In genomic region chr11:66003291-66003690, GRCh38 we compare ENCODE assay signal across 8 cellular contexts. TPM values are rescaled to one million over a fixed set of nuclear protein-coding genes. Genes with fewer than 3 reads are reported as not detected.
A peak's percentile ranks its signal among the peaks of the same experiment; 100 is the strongest.
DNase-seq lines count a peak whose midpoint lies in the region; ATAC-seq and TF ChIP-seq lines count a peak whose summit lies in the region.

No MANE protein-coding gene starts in this region.

- WGBS in right lobe of liver (ENCODE audit: insufficient coverage, low coverage, low lambda C conversion rate, missing lambda C conversion rate) = 41% methylated on average over 3 of the region's 6 CpGs
- 82 to 85% methylated on average over 6 of the region's 6 CpGs for WGBS in tibial nerve, 2 donors

- H3K27me3 ChIP-seq in right lobe of liver = no peaks in the 10 kb centered on the region
- no peaks in the 10 kb centered on the region for H3K27me3 ChIP-seq in tibial nerve

- peak overlapping the region; percentile 99 for H3K4me3 Mint-ChIP-seq in activated naive CD4-positive, alpha-beta T cell treated with anti-CD3 and anti-CD28 coated beads for 36 hours

- DNase-seq in activated naive CD4-positive, alpha-beta T cell treated with anti-CD3 and anti-CD28 coated beads for 36 hours = no peak
- DNase-seq in activated naive CD4-positive, alpha-beta T cell treated with Interleukin-2 at 50 U/mL for 16 hours = no peak
- DNase-seq in right lobe of liver = no peak
- no peak for DNase-seq in tibial nerve (ENCODE audit: low spot score in 2 of 2)
- DNase-seq in NCI-H524 (lab: John Stamatoyannopoulos, UW) = no peak
- no peak for DNase-seq in EL

- intact Hi-C loops in activated naive CD4-positive, alpha-beta T cell treated with anti-CD3 and anti-CD28 coated beads for 36 hours (cut with micrococcal nuclease) = loop anchor here (2.0 to 5.0 kb wide), 4 partner anchors 50 to 431 kb away; partner anchors contain the start of genes FAM89B, KAT5, SF3B2 and ZNRD2
- intact Hi-C loops in right lobe of liver (cut with DNase I) = no loop called here

- peaks cover 43% of the 10 kb centered on the region for H3K36me3 Mint-ChIP-seq in activated naive CD4-positive, alpha-beta T cell treated with anti-CD3 and anti-CD28 coated beads for 36 hours (ENCODE audit: low read depth)

- TF ChIP-seq EP300 in tibial nerve (IDR thresholded peaks at IDR 0.05) = no peak

- peaks cover 9 to 32% (median 18%) of the 10 kb centered on the region in 4 donors for H3K36me3 ChIP-seq in right lobe of liver
- peaks cover 0 to 41% (median 12%) of the 10 kb centered on the region in 3 donors for H3K36me3 ChIP-seq in tibial nerve

- no peak for TF ChIP-seq POLR2A in right lobe of liver (IDR thresholded peaks at IDR 0.05)
- no peak for TF ChIP-seq POLR2A in tibial nerve (IDR thresholded peaks at IDR 0.05)

- H3K9me3 Mint-ChIP-seq in activated naive CD4-positive, alpha-beta T cell treated with anti-CD3 and anti-CD28 coated beads for 36 hours = no peaks in the 10 kb centered on the region

- H3K9me3 ChIP-seq in right lobe of liver (no peaks in the 10 kb centered on the region), tibial nerve (no peaks in the 10 kb centered on the region)

- peaks cover 0 to 11% (median 3%) of the 10 kb centered on the region in 4 donors for H3K4me1 ChIP-seq in right lobe of liver
- H3K4me1 ChIP-seq in tibial nerve = peaks cover 0 to 29% (median 16%) of the 10 kb centered on the region in 4 donors

- peak overlapping the region; percentile 99 for H3K27ac Mint-ChIP-seq in activated naive CD4-positive, alpha-beta T cell treated with anti-CD3 and anti-CD28 coated beads for 36 hours

- peak overlapping the region; percentile 77 to 88 (median 83) for H3K4me3 ChIP-seq in right lobe of liver
- H3K4me3 ChIP-seq in tibial nerve = peak overlapping the region; percentile 68 to 83 (median 75)

- CTCF ChIA-PET in activated naive CD4-positive, alpha-beta T cell treated with anti-CD3 and anti-CD28 coated beads for 36 hours (lab: Charles Lee) = interaction anchor here (0.7 to 1.5 kb wide), 4 partner anchors 18 to 104 kb away, joined by 3 to 6 read pairs (median 4); no protein-coding TSS in a partner anchor

- TF ChIP-seq CTCF in right lobe of liver (IDR thresholded peaks at IDR 0.05) (no peak), tibial nerve (IDR thresholded peaks at IDR 0.05) (no peak)

- H3K27me3 Mint-ChIP-seq in activated naive CD4-positive, alpha-beta T cell treated with anti-CD3 and anti-CD28 coated beads for 36 hours (ENCODE audit: low read depth) = no peaks in the 10 kb centered on the region

- H3K4me1 Mint-ChIP-seq in activated naive CD4-positive, alpha-beta T cell treated with anti-CD3 and anti-CD28 coated beads for 36 hours (ENCODE audit: low read depth) = peaks cover 38% of the 10 kb centered on the region

- ATAC-seq in right lobe of liver = no peak
- no peak for ATAC-seq in GM18867 (IDR thresholded peaks at IDR 0.05; ENCODE audit: unreplicated experiment)

- peak overlapping the region; percentile 98 for H3K27ac ChIP-seq in angular gyrus (ENCODE audit: low read depth, low read length)
- H3K27ac ChIP-seq in right lobe of liver = peak overlapping the region in 2 of 3 donors; percentile 94 to 96
- peak overlapping the region in 3 of 4 donors; percentile 89 to 96 (median 91) for H3K27ac ChIP-seq in tibial nerve

RNA-seq across cellular contexts. Expression of gene BANF1, which starts 1.0 kb away (rescaled TPM):
- 100 to 1,000 TPM; 347 to 369 TPM for total RNA-seq in activated naive CD4-positive, alpha-beta T cell treated with anti-CD3 and anti-CD28 coated beads for 36 hours
- total RNA-seq in right lobe of liver (10 to 100 TPM; 30.2 to 96.9 (median 72.0) TPM), tibial nerve (10 to 100 TPM; 23.9 to 68.9 (median 51.0) TPM)

RNA-seq across cellular contexts. Expression of gene EIF1AD, which starts 1.3 kb away (rescaled TPM):
- total RNA-seq in activated naive CD4-positive, alpha-beta T cell treated with anti-CD3 and anti-CD28 coated beads for 36 hours = 10 to 100 TPM; 31.2 to 31.7 TPM
- total RNA-seq in right lobe of liver (10 to 100 TPM; 11.5 to 22.1 (median 13.1) TPM), tibial nerve (10 to 100 TPM; 27.0 to 40.6 (median 29.5) TPM)

RNA-seq across cellular contexts. Expression of gene CST6, which starts 8.5 kb away (rescaled TPM):
- total RNA-seq in activated naive CD4-positive, alpha-beta T cell treated with anti-CD3 and anti-CD28 coated beads for 36 hours = not detected
- total RNA-seq in right lobe of liver (not detected), tibial nerve (1 to 10 TPM in 1 of 4 donors, not detected in 3; 1.2 TPM)

RNA-seq across cellular contexts. Expression of gene CATSPER1, which starts 23.0 kb away (rescaled TPM):
- not detected for total RNA-seq in activated naive CD4-positive, alpha-beta T cell treated with anti-CD3 and anti-CD28 coated beads for 36 hours
- total RNA-seq in right lobe of liver (not detected), tibial nerve (under 1 TPM in 1 of 4 donors, not detected in 3; 0.87 TPM)

RNA-seq across cellular contexts. Expression of gene SART1, which starts 41.8 kb away (rescaled TPM):
- 10 to 100 TPM; 50.1 to 59.9 TPM for total RNA-seq in activated naive CD4-positive, alpha-beta T cell treated with anti-CD3 and anti-CD28 coated beads for 36 hours
- total RNA-seq in right lobe of liver (10 to 100 TPM; 14.3 to 34.1 (median 20.6) TPM), tibial nerve (10 to 100 TPM; 49.6 to 73.7 (median 62.3) TPM)
